In genomic region chr7:130988443-130988842, GRCh38 we compare ENCODE assay signal across 9 cellular contexts.
A peak's percentile ranks its signal among the peaks of the same experiment; 100 is the strongest.
DNase-seq lines count a peak whose midpoint lies in the region; TF ChIP-seq lines count a peak whose summit lies in the region.
"Had no signal": no experiment of that assay in that cellular context is flagged by ENCODE, and none has a peak within 500 bp of the region (broad histone marks: within the 10 kb centered on the region; RNA-seq: fewer than 3 reads in every experiment).

No MANE protein-coding gene starts in this region.

- H3K27me3 Mint-ChIP-seq in activated naive CD4-positive, alpha-beta T cell treated with anti-CD3 and anti-CD28 coated beads, Interleukin-2, amount 10 ng/mL, durations not matched to agents 7 days and 5 days, result no peaks in the 10 kb centered on the region
- peaks cover 14% of the 10 kb centered on the region for H3K27me3 Mint-ChIP-seq in type B pancreatic cell

- intact Hi-C loops in left ventricle myocardium inferior (cut with micrococcal nuclease), result no loop called here
- intact Hi-C loops in cardiac septum (cut with DNase I), result no loop called here
- intact Hi-C loops in colonic mucosa (cut with DNase I), result no loop called here

- H3K27ac ChIP-seq in left ventricle myocardium inferior (replicated peaks) (peak overlapping the region; percentile 43), liver (ENCODE audit: low read depth in 1 of 2, low read length in 2 of 2) (peak overlapping the region in 1 of 2 donors; percentile 14), colonic mucosa (no peak overlapping the region)

- no peak for TF ChIP-seq CTCF in left ventricle myocardium inferior (IDR thresholded peaks at IDR 0.05; ENCODE audit: borderline replicate concordance)
- TF ChIP-seq CTCF in liver (IDR thresholded peaks at IDR 0.05; ENCODE audit: low read depth, low read length, missing input control), result no peak
- no peak for TF ChIP-seq CTCF in type B pancreatic cell (conservative IDR thresholded peaks at IDR 0.05)
- no peak for TF ChIP-seq CTCF in GM13976 (IDR thresholded peaks at IDR 0.05; ENCODE audit: borderline replicate concordance, control extremely low read depth, extremely low read depth, insufficient read depth, missing control alignments)
- no peak for TF ChIP-seq CTCF in colonic mucosa (IDR thresholded peaks at IDR 0.05)

- in situ Hi-C loops in GM13976 (cut with MboI; ENCODE audit: low sequenced_read_pairs, unreplicated experiment), result no loop called here

- CTCF ChIA-PET in activated naive CD4-positive, alpha-beta T cell treated with anti-CD3 and anti-CD28 coated beads, Interleukin-2, amount 10 ng/mL, durations not matched to agents 7 days and 5 days (lab: Charles Lee), result interaction anchor here (0.7 to 1.4 kb wide), 5 partner anchors 9 to 92 kb away, joined by 3 to 6 read pairs (median 4); no protein-coding TSS in a partner anchor

- H3K36me3 ChIP-seq in left ventricle myocardium inferior (peaks cover 13% of the 10 kb centered on the region), liver (ENCODE audit: control insufficient read depth in 4 of 4, insufficient read depth in 3 of 4, low read depth in 1 of 4, low read length in 3 of 4) (peaks cover under 1 to 5% (median 2%) of the 10 kb centered on the region in 4 donors), colonic mucosa (no peaks in the 10 kb centered on the region)

- no peak overlapping the region for H3K4me3 Mint-ChIP-seq in activated naive CD4-positive, alpha-beta T cell treated with anti-CD3 and anti-CD28 coated beads, Interleukin-2, amount 10 ng/mL, durations not matched to agents 7 days and 5 days
- H3K4me3 Mint-ChIP-seq in type B pancreatic cell, result no peak overlapping the region

- H3K27me3 ChIP-seq in left ventricle myocardium inferior (ENCODE audit: low read depth), result no peaks in the 10 kb centered on the region
- no peaks in the 10 kb centered on the region for H3K27me3 ChIP-seq in liver (ENCODE audit: control insufficient read depth in 4 of 4, insufficient read depth in 4 of 4, low read length in 3 of 4)
- no peaks in the 10 kb centered on the region for H3K27me3 ChIP-seq in colonic mucosa

- peak overlapping the region; percentile 75 for H3K27ac Mint-ChIP-seq in activated naive CD4-positive, alpha-beta T cell treated with anti-CD3 and anti-CD28 coated beads, Interleukin-2, amount 10 ng/mL, durations not matched to agents 7 days and 5 days
- peak overlapping the region; percentile 38 for H3K27ac Mint-ChIP-seq in type B pancreatic cell

- DNase-seq in left ventricle myocardium inferior, result no peak
- DNase-seq in cardiac septum (ENCODE audit: low spot score), result no peak
- DNase-seq in activated naive CD4-positive, alpha-beta T cell treated with anti-CD3 and anti-CD28 coated beads, Interleukin-2, amount 10 ng/mL, durations not matched to agents 7 days and 5 days, result peak; percentile 39
- no peak for DNase-seq in type B pancreatic cell (ENCODE audit: extremely low spot score, unreplicated experiment)
- no peak for DNase-seq in T1000 (lab: John Stamatoyannopoulos, UW)
- no peak for DNase-seq in GM13976 (ENCODE audit: low spot score)
- no peak for DNase-seq in colonic mucosa
- DNase-seq: DMS 273 treated with DMSO at 0.1 percent for 48 hours had no signal

- peaks cover 76% of the 10 kb centered on the region for H3K4me1 Mint-ChIP-seq in activated naive CD4-positive, alpha-beta T cell treated with anti-CD3 and anti-CD28 coated beads, Interleukin-2, amount 10 ng/mL, durations not matched to agents 7 days and 5 days
- peaks cover 12% of the 10 kb centered on the region for H3K4me1 Mint-ChIP-seq in type B pancreatic cell (ENCODE audit: unreplicated experiment)

- peaks cover 34% of the 10 kb centered on the region for H3K36me3 Mint-ChIP-seq in activated naive CD4-positive, alpha-beta T cell treated with anti-CD3 and anti-CD28 coated beads, Interleukin-2, amount 10 ng/mL, durations not matched to agents 7 days and 5 days
- no peaks in the 10 kb centered on the region for H3K36me3 Mint-ChIP-seq in type B pancreatic cell

- H3K4me3 ChIP-seq in left ventricle myocardium inferior (no peak overlapping the region), liver (ENCODE audit: low read depth in 1 of 3, low read length in 3 of 3) (no peak overlapping the region), colonic mucosa (no peak overlapping the region)

- H3K9ac ChIP-seq in liver (ENCODE audit: low read depth in 1 of 2, low read length in 2 of 2) (no peak overlapping the region), colonic mucosa (ENCODE audit: low read depth in 2 of 2, low read length in 2 of 2) (no peak overlapping the region)

- no peak for TF ChIP-seq RAD21 in liver (IDR thresholded peaks at IDR 0.05)

- H3K4me1 ChIP-seq in left ventricle myocardium inferior, result peaks cover 96% of the 10 kb centered on the region
- H3K4me1 ChIP-seq in liver (ENCODE audit: control insufficient read depth in 4 of 4, insufficient read depth in 4 of 4, low read length in 3 of 4), result peaks cover 7 to 33% (median 17%) of the 10 kb centered on the region in 4 donors
- H3K4me1 ChIP-seq in colonic mucosa, result peaks cover 7% of the 10 kb centered on the region

- H3K9me3 Mint-ChIP-seq in activated naive CD4-positive, alpha-beta T cell treated with anti-CD3 and anti-CD28 coated beads, Interleukin-2, amount 10 ng/mL, durations not matched to agents 7 days and 5 days, result no peaks in the 10 kb centered on the region
- H3K9me3 Mint-ChIP-seq in type B pancreatic cell, result no peaks in the 10 kb centered on the region

- H3K9me3 ChIP-seq in left ventricle myocardium inferior (replicated peaks), result no peaks in the 10 kb centered on the region
- no peaks in the 10 kb centered on the region for H3K9me3 ChIP-seq in liver (ENCODE audit: control insufficient read depth in 4 of 4, low read length in 3 of 4)
- H3K9me3 ChIP-seq in colonic mucosa, result no peaks in the 10 kb centered on the region

- WGBS in liver, result 39% methylated on average over 5 of the region's 5 CpGs

TF ChIP-seq in liver, 16 proteins besides CTCF, POLR2A, EP300 and RAD21:
- TF ChIP-seq HNF4G (IDR thresholded peaks at IDR 0.05) (no peak), FOXA2 (IDR thresholded peaks at IDR 0.05) (peak; percentile 30), ATF3 (IDR thresholded peaks at IDR 0.05) (no peak)
